10 cellular contexts compared by ENCODE assay signal in the genomic region with DNA sequence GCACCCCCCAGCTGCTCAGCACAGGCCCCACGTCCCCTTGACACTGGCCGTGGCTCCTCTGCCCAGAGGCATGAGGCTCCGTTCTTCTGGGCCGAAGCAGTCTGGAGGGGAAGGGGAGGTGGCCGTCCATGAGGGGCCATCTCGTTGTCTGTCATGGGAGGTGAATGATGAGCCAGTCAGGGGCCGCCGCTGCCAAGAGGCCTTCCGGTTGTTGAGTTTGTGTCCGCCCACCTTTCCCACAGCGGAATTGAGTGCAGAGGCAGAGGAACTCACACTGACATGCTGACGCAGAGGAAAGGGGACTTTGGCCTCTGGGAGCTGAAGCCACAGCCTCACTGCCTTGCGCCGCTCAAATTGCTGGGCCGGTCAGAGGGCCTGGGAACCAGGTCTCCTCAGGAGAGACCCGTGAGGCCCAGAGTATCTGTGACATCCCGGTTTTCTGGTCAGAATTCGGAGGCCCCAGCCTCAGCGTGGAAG.
DNase-seq lines count a peak whose midpoint lies in the region; ATAC-seq, FAIRE-seq and TF ChIP-seq lines count a peak whose summit lies in the region.
"Had no signal": no experiment of that assay in that cellular context is flagged by ENCODE, and none has a peak within 500 bp of the region (broad histone marks: within the 10 kb centered on the region; RNA-seq: fewer than 3 reads in every experiment).

No MANE protein-coding gene starts in this region.

- no peaks in the 10 kb centered on the region for H3K9me3 ChIP-seq in GM12878 (replicated peaks; ENCODE audit: control insufficient read depth, insufficient read depth, low read length)
- no peaks in the 10 kb centered on the region for H3K9me3 ChIP-seq in psoas muscle
- H3K9me3 ChIP-seq in smooth muscle cell (replicated peaks; ENCODE audit: low read depth): no peaks in the 10 kb centered on the region

- SMC1A ChIA-PET in GM12878 (lab: Charles Lee; ENCODE audit: uncharacterized antibody, unreplicated experiment): no interaction called here

- CTCF ChIA-PET in GM12878 (lab: Yijun Ruan, JAX): interaction anchor here (0.7 kb wide), 1 partner anchor 115 kb away, joined by 3 read pairs; no protein-coding TSS in a partner anchor

- H3K79me2 ChIP-seq in GM12878 (ENCODE audit: control insufficient read depth, insufficient read depth, low read length) (no peaks in the 10 kb centered on the region), smooth muscle cell (ENCODE audit: low read depth) (no peaks in the 10 kb centered on the region)

- FAIRE-seq in GM12878 (lab: Jason Lieb, UNC): no peak

- no peak for TF ChIP-seq RAD21 in GM12878 (IDR thresholded peaks at IDR 0.05; ENCODE audit: insufficient read depth, low read depth, low read length)

- H4K20me1 ChIP-seq in GM12878 (ENCODE audit: control insufficient read depth, insufficient read depth) (no peaks in the 10 kb centered on the region), smooth muscle cell (ENCODE audit: low read depth) (no peaks in the 10 kb centered on the region)

- no peaks in the 10 kb centered on the region for H3K27me3 ChIP-seq in GM12878 (replicated peaks in 1 of 2; ENCODE audit: control insufficient read depth in 2 of 2, insufficient read depth in 2 of 2, low read length in 1 of 2)
- H3K27me3 ChIP-seq in psoas muscle (ENCODE audit: insufficient read depth in 3 of 3, low read length in 2 of 3): no peaks in the 10 kb centered on the region
- H3K27me3 ChIP-seq in smooth muscle cell (ENCODE audit: low read depth): no peaks in the 10 kb centered on the region

- 49% methylated on average over 19 of the region's 19 CpGs for WGBS in GM12878 (ENCODE audit: insufficient coverage, insufficient replicate concordance, low lambda C conversion rate, missing lambda C conversion rate)
- WGBS in psoas muscle, 3 donors: 66 to 83% (median 78%) methylated on average over 19 of the region's 19 CpGs
- WGBS in smooth muscle cell (ENCODE audit: low lambda C conversion rate): 83% methylated on average over 19 of the region's 19 CpGs

- TF ChIP-seq CTCF in GM13977 (IDR thresholded peaks at IDR 0.05; ENCODE audit: extremely low read depth, insufficient read depth, missing control alignments) (no peak), GM12878 (IDR thresholded peaks at IDR 0.05 in 2 of 3, conservative IDR thresholded peaks at IDR 0.05 in 1 of 3; ENCODE audit: control insufficient read depth in 2 of 3, extremely low read depth in 1 of 3, insufficient read depth in 1 of 3, low read depth in 3 of 3, low read length in 3 of 3) (no peak), psoas muscle (IDR thresholded peaks at IDR 0.05) (no peak), smooth muscle cell (IDR thresholded peaks at IDR 0.05; ENCODE audit: borderline replicate concordance, insufficient read depth, poor library complexity, severe bottlenecking) (no peak)

- H3K36me3 ChIP-seq in GM12878 (ENCODE audit: control insufficient read depth in 2 of 2, insufficient read depth in 2 of 2, low read length in 1 of 2) (peaks cover 0 to 1% of the 10 kb centered on the region in 2 experiments; a peak in 1 of 4 replicates), psoas muscle (ENCODE audit: insufficient read depth in 1 of 2, low read depth in 1 of 2) (no peaks in the 10 kb centered on the region), smooth muscle cell (ENCODE audit: low read depth) (no peaks in the 10 kb centered on the region)

- peaks cover 4% of the 10 kb centered on the region; the same call in 1 of the 2 replicates for H3K4me1 ChIP-seq in GM12878 (ENCODE audit: control insufficient read depth, insufficient read depth, low read length)
- no peaks in the 10 kb centered on the region for H3K4me1 ChIP-seq in psoas muscle
- no peaks in the 10 kb centered on the region for H3K4me1 ChIP-seq in smooth muscle cell (ENCODE audit: low read depth)

- POLR2A ChIA-PET in GM12878 (lab: Charles Lee): no interaction called here

- DNase-seq in GM13977 (ENCODE audit: low spot score) (peak; percentile 55), GM12878 (ENCODE audit: low read depth, low spot score) (no peak), psoas muscle (peak; percentile 37 to 60), smooth muscle cell (lab: John Stamatoyannopoulos, UW; ENCODE audit: unreplicated experiment) (no peak), NCI-H526 treated with DMSO at 0.1 percent for 48 hours (lab: John Stamatoyannopoulos, UW) (no peak), DMS53 (lab: John Stamatoyannopoulos, UW) (no peak)
- DNase-seq: CD4-positive, alpha-beta memory T cell; NCI-H1436 treated with DMSO at 0.1 percent for 48 hours had no signal

- H3F3A ChIP-seq in smooth muscle cell (ENCODE audit: low read depth): no peaks in the 10 kb centered on the region

- ATAC-seq in HG03064 (IDR thresholded peaks at IDR 0.05; ENCODE audit: low read depth, unreplicated experiment): peak; percentile 61
- ATAC-seq in GM12878: no peak
- ATAC-seq in psoas muscle: no peak
- no peak for ATAC-seq in GM21723 (IDR thresholded peaks at IDR 0.05; ENCODE audit: unreplicated experiment)

- H2AFZ ChIP-seq in GM12878 (ENCODE audit: control insufficient read depth, low read depth, low read length) (peak overlapping the region; percentile 48), smooth muscle cell (ENCODE audit: low read depth) (no peak overlapping the region)

- no TSS peak for BruUV-seq in GM12878 (replicated peaks; lab: Mats Ljungman, UMichigan)

- H3K27ac ChIP-seq in GM12878 (ENCODE audit: control insufficient read depth, insufficient read depth) (no peak overlapping the region), psoas muscle (no peak overlapping the region), smooth muscle cell (ENCODE audit: low read depth) (no peak overlapping the region)

- TF ChIP-seq POLR2A in GM12878 (IDR thresholded peaks at IDR 0.05; ENCODE audit: low read depth, low read length): peak; percentile 47; the same call in 1 of the 2 replicates

- TF ChIP-seq EP300 in GM12878 (IDR thresholded peaks at IDR 0.05; ENCODE audit: borderline replicate concordance in 1 of 2, control insufficient read depth in 1 of 2, low read depth in 2 of 2, low read length in 2 of 2): no peak

- RAD21 ChIA-PET in GM12878 (lab: Charles Lee; ENCODE audit: unreplicated experiment): no interaction called here

- no peak overlapping the region for H3K9ac ChIP-seq in GM12878 (ENCODE audit: control insufficient read depth, insufficient read depth, low read length)
- no peak overlapping the region for H3K9ac ChIP-seq in smooth muscle cell (ENCODE audit: low read depth)

- H3K4me2 ChIP-seq in GM12878 (ENCODE audit: control insufficient read depth, insufficient read depth) (no peak overlapping the region), smooth muscle cell (no peak overlapping the region)

- in situ Hi-C loops in GM13977 (cut with MboI; ENCODE audit: low pct_unique_long_range_greater_than_20kb, low sequenced_read_pairs, unreplicated experiment): no loop called here
- in situ Hi-C loops in GM12878 (cut with MboI): no loop called here

- H3K4me3 ChIP-seq in GM12878 (no peak overlapping the region), psoas muscle (no peak overlapping the region), smooth muscle cell (no peak overlapping the region)

- intact Hi-C loops in GM12878 (cut with micrococcal nuclease; ENCODE audit: unreplicated experiment): no loop called here
- intact Hi-C loops in psoas muscle (cut with DNase I): no loop called here

TF ChIP-seq in GM12878, 131 proteins besides CTCF, POLR2A, EP300 and RAD21:
- TF ChIP-seq ZBED1 (IDR thresholded peaks at IDR 0.05; ENCODE audit: borderline replicate concordance) (no peak), SPI1 (IDR thresholded peaks at IDR 0.05; ENCODE audit: borderline replicate concordance, insufficient read depth, low read depth, low read length) (peak; percentile 25; the same call in 1 of the 2 replicates), EGR1 (IDR thresholded peaks at IDR 0.05; ENCODE audit: borderline replicate concordance in 1 of 2, low read depth in 2 of 2, low read length in 2 of 2) (0 out of 3 replicates have a peak, but pooled peaks of 1 of the 2 experiments have one; percentile 40), TAF1 (IDR thresholded peaks at IDR 0.05; ENCODE audit: borderline replicate concordance, low read depth, low read length) (0 out of 2 replicates have a peak, but pooled peaks have one; percentile 34), ASH2L (IDR thresholded peaks at IDR 0.05; ENCODE audit: borderline replicate concordance, low read depth) (no peak)
- TF ChIP-seq, protein P1, sequence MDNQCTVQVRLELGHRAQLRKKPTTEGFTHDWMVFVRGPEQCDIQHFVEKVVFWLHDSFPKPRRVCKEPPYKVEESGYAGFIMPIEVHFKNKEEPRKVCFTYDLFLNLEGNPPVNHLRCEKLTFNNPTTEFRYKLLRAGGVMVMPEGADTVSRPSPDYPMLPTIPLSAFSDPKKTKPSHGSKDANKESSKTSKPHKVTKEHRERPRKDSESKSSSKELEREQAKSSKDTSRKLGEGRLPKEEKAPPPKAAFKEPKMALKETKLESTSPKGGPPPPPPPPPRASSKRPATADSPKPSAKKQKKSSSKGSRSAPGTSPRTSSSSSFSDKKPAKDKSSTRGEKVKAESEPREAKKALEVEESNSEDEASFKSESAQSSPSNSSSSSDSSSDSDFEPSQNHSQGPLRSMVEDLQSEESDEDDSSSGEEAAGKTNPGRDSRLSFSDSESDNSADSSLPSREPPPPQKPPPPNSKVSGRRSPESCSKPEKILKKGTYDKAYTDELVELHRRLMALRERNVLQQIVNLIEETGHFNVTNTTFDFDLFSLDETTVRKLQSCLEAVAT (IDR thresholded peaks at IDR 0.05): no peak

Comparison
In these comparisons a context has a peak if more than half of its experiments do, and no peak if none do; other contexts are left out.
1. DNase-seq: peak in GM13977 (single experiment) and psoas muscle (2 of 2); none in GM12878 (single experiment), smooth muscle cell (single experiment), NCI-H526 treated with DMSO at 0.1 percent for 48 hours (single experiment) and DMS53 (single experiment).